Comparison of ENCODE assay signal across 33 cellular contexts in genomic region chr4:10929818-10930217, GRCh38.
"Had no signal": no experiment of that assay in that cellular context is flagged by ENCODE, and none has a peak within 500 bp of the region (broad histone marks: within the 10 kb centered on the region; RNA-seq: fewer than 3 reads in every experiment).

No MANE protein-coding gene starts in this region.

- H3K4me1 Mint-ChIP-seq: activated CD4-positive, alpha-beta T cell treated with anti-CD3 and anti-CD28 coated beads, Interleukin-2, amount 10 ng/mL, durations not matched to agents 24 days and 14 days; activated naive CD8-positive, alpha-beta T cell treated with anti-CD3 and anti-CD28 coated beads, Interleukin-2, amount 10 ng/mL, durations not matched to agents 7 days and 5 days; activated T-helper 17 cell treated with anti-CD3 and anti-CD28 coated beads, Interleukin-2, amount 50 U/mL, for 72 hours; central memory CD8-positive, alpha-beta T cell; T-cell had no signal

- H3K4me3 Mint-ChIP-seq: activated B cell treated with CpG ODN at 0.5 μM for 24 hours; activated CD4-positive, alpha-beta memory T cell treated with anti-CD3 and anti-CD28 coated beads for 36 hours; activated CD4-positive, alpha-beta T cell treated with anti-CD3 and anti-CD28 coated beads, Interleukin-2, amount 10 ng/mL, durations not matched to agents 24 days and 14 days; activated CD8-positive, alpha-beta T cell treated with anti-CD3 and anti-CD28 coated beads for 36 hours; activated naive CD4-positive, alpha-beta T cell treated with anti-CD3 and anti-CD28 coated beads for 36 hours; activated naive CD8-positive, alpha-beta T cell treated with anti-CD3 and anti-CD28 coated beads, Interleukin-2, amount 10 ng/mL, durations not matched to agents 7 days and 5 days; activated T-cell treated with anti-CD3 and anti-CD28 coated beads, Interleukin-2, amount 50 U/mL, for 4 hours; activated T-cell treated with anti-CD3 and anti-CD28 coated beads, Interleukin-2, amount 50 U/mL, for 72 hours; activated T-helper 1 cell treated with anti-CD3 and anti-CD28 coated beads, Interleukin-12 subunit alpha, Interleukin-12 subunit beta, Interleukin-2, Interleukin-4 antibody, amounts not matched to agents 30 ng/mL and 10 ng/mL and 1 ng/mL, durations not matched to agents 14 hours and 24 hours and 36 hours; activated T-helper 17 cell treated with anti-CD3 and anti-CD28 coated beads, Interleukin-2, amount 50 U/mL, for 72 hours; brain; central memory CD8-positive, alpha-beta T cell; T-cell; T-helper 17 cell had no signal

- H3K36me3 Mint-ChIP-seq: activated CD4-positive, alpha-beta memory T cell treated with anti-CD3 and anti-CD28 coated beads for 36 hours; activated naive CD4-positive, alpha-beta T cell treated with anti-CD3 and anti-CD28 coated beads, Interleukin-2, amount 50 U/mL, for 72 hours; activated naive CD8-positive, alpha-beta T cell treated with anti-CD3 and anti-CD28 coated beads, Interleukin-2, amount 10 ng/mL, durations not matched to agents 7 days and 5 days; brain; T-cell had no signal

- H3K27ac ChIP-seq: adrenal gland, ascending aorta, cardiac muscle cell, VCaP had no signal

- DNase-seq: activated B cell treated with CpG ODN at 0.5 μM for 24 hours; activated CD4-positive, alpha-beta memory T cell treated with anti-CD3 and anti-CD28 coated beads for 36 hours; activated CD4-positive, alpha-beta T cell treated with anti-CD3 and anti-CD28 coated beads for 4 hours; activated CD4-positive, alpha-beta T cell treated with anti-CD3 and anti-CD28 coated beads, Interleukin-2, amount 10 ng/mL, durations not matched to agents 24 days and 14 days; activated CD4-positive, alpha-beta T cell treated with anti-CD3 and anti-CD28 coated beads, Interleukin-2, amount 50 U/mL, for 1 hour; activated CD4-positive, alpha-beta T cell treated with anti-CD3 and anti-CD28 coated beads, Interleukin-2, amount 50 U/mL, for 4 hours; activated CD4-positive, CD25-positive, alpha-beta regulatory T cell treated with anti-CD3 and anti-CD28 coated beads, Interleukin-2, amount 50 U/mL, for 72 hours; activated CD8-positive, alpha-beta memory T cell treated with anti-CD3 and anti-CD28 coated beads, Interleukin-2, amount 50 U/mL, for 4 hours; activated CD8-positive, alpha-beta T cell treated with anti-CD3 and anti-CD28 coated beads for 36 hours; activated effector memory CD4-positive, alpha-beta T cell treated with anti-CD3 and anti-CD28 coated beads, Interleukin-2, amount 50 U/mL, for 16 hours; activated gamma-delta T cell treated with Interleukin-2 at 50 U/mL for 16 hours; activated naive CD4-positive, alpha-beta T cell; activated naive CD4-positive, alpha-beta T cell treated with anti-CD3 and anti-CD28 coated beads for 36 hours; activated naive CD4-positive, alpha-beta T cell treated with anti-CD3 and anti-CD28 coated beads, Interleukin-2, amount 50 U/mL, for 16 hours; activated naive CD8-positive, alpha-beta T cell treated with anti-CD3 and anti-CD28 coated beads, Interleukin-2, amount 10 ng/mL, durations not matched to agents 7 days and 5 days; activated T-cell treated with anti-CD3 and anti-CD28 coated beads for 4 hours; activated T-cell treated with anti-CD3 and anti-CD28 coated beads, Interleukin-2, amount 50 U/mL, for 1 hour; activated T-cell treated with anti-CD3 and anti-CD28 coated beads, Interleukin-2, amount 50 U/mL, for 4 hours; activated T-cell treated with anti-CD3 and anti-CD28 coated beads, Interleukin-2, amount 50 U/mL, for 72 hours; adrenal gland; amniotic stem cell; caudate nucleus; cerebellar nuclear complex; T-cell; T-helper 17 cell had no signal

- H3K27me3 Mint-ChIP-seq: activated B cell treated with CpG ODN at 0.5 μM for 24 hours; activated CD4-positive, alpha-beta memory T cell treated with anti-CD3 and anti-CD28 coated beads for 36 hours; activated CD8-positive, alpha-beta T cell treated with anti-CD3 and anti-CD28 coated beads for 36 hours; activated T-helper 17 cell treated with anti-CD3 and anti-CD28 coated beads, Interleukin-2, amount 50 U/mL, for 72 hours; brain; central memory CD8-positive, alpha-beta T cell; T-cell; T-helper 17 cell had no signal

- H3K36me3 ChIP-seq: adrenal gland, ascending aorta, cardiac muscle cell had no signal

- H3K27ac Mint-ChIP-seq: activated B cell treated with CpG ODN at 0.5 μM for 24 hours; activated CD4-positive, alpha-beta memory T cell treated with anti-CD3 and anti-CD28 coated beads for 36 hours; activated CD4-positive, alpha-beta T cell treated with anti-CD3 and anti-CD28 coated beads, Interleukin-2, amount 10 ng/mL, durations not matched to agents 24 days and 14 days; activated CD8-positive, alpha-beta T cell treated with anti-CD3 and anti-CD28 coated beads for 36 hours; activated naive CD4-positive, alpha-beta T cell treated with anti-CD3 and anti-CD28 coated beads for 36 hours; activated naive CD4-positive, alpha-beta T cell treated with anti-CD3 and anti-CD28 coated beads, Interleukin-2, amount 50 U/mL, for 72 hours; activated naive CD8-positive, alpha-beta T cell treated with anti-CD3 and anti-CD28 coated beads, Interleukin-2, amount 10 ng/mL, durations not matched to agents 7 days and 5 days; activated T-cell treated with anti-CD3 and anti-CD28 coated beads, Interleukin-2, amount 50 U/mL, for 72 hours; activated T-helper 1 cell treated with anti-CD3 and anti-CD28 coated beads, Interleukin-12 subunit alpha, Interleukin-12 subunit beta, Interleukin-2, Interleukin-4 antibody, amounts not matched to agents 30 ng/mL and 10 ng/mL and 1 ng/mL, durations not matched to agents 14 hours and 24 hours and 36 hours; activated T-helper 17 cell treated with anti-CD3 and anti-CD28 coated beads, Interleukin-2, amount 50 U/mL, for 72 hours; brain; T-cell; T-helper 17 cell had no signal

- H3K27me3 ChIP-seq: adrenal gland, ascending aorta, cardiac muscle cell had no signal

- H3K4me1 ChIP-seq: adrenal gland, ascending aorta had no signal

- H3K9me3 ChIP-seq: adrenal gland, ascending aorta had no signal

- ATAC-seq: activated CD8-positive, alpha-beta T cell treated with anti-CD3 and anti-CD28 coated beads for 36 hours; activated T-cell treated with anti-CD3 and anti-CD28 coated beads, Interleukin-2, amount 50 U/mL, for 4 hours; activated T-cell treated with anti-CD3 and anti-CD28 coated beads, Interleukin-2, amount 50 U/mL, for 72 hours; activated T-helper 17 cell treated with anti-CD3 and anti-CD28 coated beads, Interleukin-2, amount 50 U/mL, for 72 hours; T-cell; T-helper 17 cell had no signal

- H3K9me3 Mint-ChIP-seq: activated CD4-positive, alpha-beta memory T cell treated with anti-CD3 and anti-CD28 coated beads for 36 hours; activated CD8-positive, alpha-beta T cell treated with anti-CD3 and anti-CD28 coated beads for 36 hours; activated naive CD4-positive, alpha-beta T cell treated with anti-CD3 and anti-CD28 coated beads for 36 hours; activated T-cell treated with anti-CD3 and anti-CD28 coated beads, Interleukin-2, amount 50 U/mL, for 4 hours had no signal

- H3K4me3 ChIP-seq: adrenal gland, ascending aorta, cardiac muscle cell had no signal
